Comparison of ENCODE assay signal across 23 cellular contexts in genomic region chr1:201319631-201320030, GRCh38. TPM values are rescaled to one million over a fixed set of nuclear protein-coding genes. Genes with fewer than 3 reads are reported as not detected.
"Had no signal": no experiment of that assay in that cellular context is flagged by ENCODE, and none has a peak within 500 bp of the region (broad histone marks: within the 10 kb centered on the region; RNA-seq: fewer than 3 reads in every experiment).

No MANE protein-coding gene starts in this region.

- H3K9me3 ChIP-seq: ascending aorta, thyroid gland had no signal

- H3K4me1 ChIP-seq: ascending aorta, thyroid gland had no signal

- H3K27ac ChIP-seq: ascending aorta, brain microvascular endothelial cell, coronary artery, thyroid gland had no signal

- DNase-seq: activated CD4-positive, alpha-beta T cell treated with anti-CD3 and anti-CD28 coated beads for 1 hour; activated CD4-positive, alpha-beta T cell treated with anti-CD3 and anti-CD28 coated beads, Interleukin-2, amount 50 U/mL, for 1 hour; activated T-cell treated with anti-CD3 and anti-CD28 coated beads, Interleukin-2, amount 50 U/mL, for 1 hour; brain microvascular endothelial cell; foreskin fibroblast; hippocampal formation; left cardiac atrium; mesenchymal stem cell; stimulated activated CD4-positive, alpha-beta T cell treated with anti-CD3 and anti-CD28 coated beads, Interleukin-12 subunit alpha, Interleukin-12 subunit beta, amount 100 ng/mL, for 4 hours; stimulated activated CD4-positive, alpha-beta T cell treated with anti-CD3 and anti-CD28 coated beads, Interleukin-4, amount 100 ng/mL, for 4 hours; stimulated activated naive CD8-positive, alpha-beta T cell treated with anti-CD3 and anti-CD28 coated beads, Interleukin-15, Interleukin-2, amounts not matched to agents 100 U/mL and 50 U/mL, for 24 hours; T-helper 1 cell had no signal

- H3K27me3 ChIP-seq: ascending aorta, brain microvascular endothelial cell, thyroid gland had no signal

- H3K36me3 ChIP-seq: ascending aorta, brain microvascular endothelial cell, thyroid gland had no signal

- H3K4me3 ChIP-seq: ascending aorta, coronary artery, thyroid gland had no signal

RNA-seq across cellular contexts. Expression of gene PKP1, which starts 36.3 kb away (rescaled TPM):
- total RNA-seq: activated naive CD4-positive, alpha-beta T cell treated with anti-CD3 and anti-CD28 coated beads, Interleukin-2, amount 50 U/mL, for 72 hours; activated T-helper 17 cell treated with anti-CD3 and anti-CD28 coated beads, Interleukin-2, amount 50 U/mL, for 72 hours; ascending aorta; liver; mononuclear cell; neural crest cell; progenitor cell of endocrine pancreas had no signal

RNA-seq across cellular contexts. Expression of gene TNNT2, which starts 57.8 kb away (rescaled TPM):
- total RNA-seq: activated naive CD4-positive, alpha-beta T cell treated with anti-CD3 and anti-CD28 coated beads, Interleukin-2, amount 50 U/mL, for 72 hours; activated T-helper 17 cell treated with anti-CD3 and anti-CD28 coated beads, Interleukin-2, amount 50 U/mL, for 72 hours; ascending aorta; fibroblast of lung; neural crest cell; subcutaneous adipose tissue had no signal
